ENCODE assay signal across 9 cellular contexts in genomic region chr17:74296548-74296936, GRCh38. TPM values are rescaled to one million over a fixed set of nuclear protein-coding genes. Genes with fewer than 3 reads are reported as not detected.
DNase-seq lines count a peak whose midpoint lies in the region; ATAC-seq, FAIRE-seq and TF ChIP-seq lines count a peak whose summit lies in the region.
"Had no signal": no experiment of that assay in that cellular context is flagged by ENCODE, and none has a peak within 500 bp of the region (broad histone marks: within the 10 kb centered on the region; RNA-seq: fewer than 3 reads in every experiment).

No MANE protein-coding gene starts in this region.

- peak overlapping the region in 1 of 7 donors; percentile 1 for H3K27ac Mint-ChIP-seq in CD14-positive monocyte
- H3K27ac Mint-ChIP-seq: memory B cell had no signal

- H3K36me3 ChIP-seq in NT2/D1 (ENCODE audit: insufficient read depth, insufficient read length, low read length) = no peaks in the 10 kb centered on the region
- H3K36me3 ChIP-seq in body of pancreas (replicated peaks in 1 of 2; ENCODE audit: insufficient read depth in 1 of 2, low read depth in 2 of 2) = no peaks in the 10 kb centered on the region
- no peaks in the 10 kb centered on the region for H3K36me3 ChIP-seq in keratinocyte (ENCODE audit: control insufficient read depth in 2 of 2, extremely low read depth in 1 of 2, insufficient read depth in 2 of 2, low read length in 2 of 2)
- no peaks in the 10 kb centered on the region for H3K36me3 ChIP-seq in testis (ENCODE audit: low read depth, missing control alignments)

- no peak overlapping the region for H3K9ac ChIP-seq in NT2/D1 (ENCODE audit: insufficient read length, low read depth)
- H3K9ac ChIP-seq in keratinocyte (ENCODE audit: control insufficient read depth, extremely low read depth, insufficient read depth, low read length) = no peak overlapping the region

- WGBS in body of pancreas, 2 donors = 0 to 2% methylated on average over 5 of the region's 5 CpGs
- WGBS in testis, 2 donors = 17% methylated on average over 5 of the region's 5 CpGs

- H3K4me2 ChIP-seq in keratinocyte (ENCODE audit: control insufficient read depth, extremely low read depth, insufficient read depth, low read depth, low read length) = no peak overlapping the region

- H3K4me3 Mint-ChIP-seq in CD14-positive monocyte = no peak overlapping the region
- H3K4me3 Mint-ChIP-seq: memory B cell had no signal

- ATAC-seq in body of pancreas = peak; percentile 75
- ATAC-seq in HG02840 (IDR thresholded peaks at IDR 0.05; ENCODE audit: low FRiP score, unreplicated experiment) = no peak

- DNase-seq in CD14-positive monocyte (ENCODE audit: low spot score) (no peak), GM19239 (ENCODE audit: insufficient read length, low spot score) (no peak), NT2/D1 (ENCODE audit: low read depth, low spot score) (peak; percentile 28), body of pancreas (peak; percentile 61 to 76 (median 70)), keratinocyte (ENCODE audit: low read depth, low spot score) (no peak), testis (peak; percentile 94), NCI-H187 (lab: John Stamatoyannopoulos, UW) (no peak)

- no peaks in the 10 kb centered on the region for H4K20me1 ChIP-seq in keratinocyte (ENCODE audit: control insufficient read depth, extremely low read depth, insufficient read depth, low read length)

- TF ChIP-seq CTCF in CD14-positive monocyte (IDR thresholded peaks at IDR 0.05) (peak; percentile 61), body of pancreas (IDR thresholded peaks at IDR 0.05) (peak; percentile 22 to 65 (median 61)), keratinocyte (optimal IDR thresholded peaks at IDR 0.05 in 1 of 3, IDR thresholded peaks at IDR 0.05 in 1 of 3, conservative IDR thresholded peaks at IDR 0.05 in 1 of 3; ENCODE audit: extremely low read depth in 1 of 3, insufficient read depth in 2 of 3, low read length in 3 of 3) (peak; percentile 55 to 64 (median 57)), testis (IDR thresholded peaks at IDR 0.05) (peak; percentile 50 to 71 (median 69))

- peaks cover 0 to 3% (median 0%) of the 10 kb centered on the region in 7 donors for H3K9me3 Mint-ChIP-seq in CD14-positive monocyte

- no peaks in the 10 kb centered on the region for H3K79me2 ChIP-seq in keratinocyte (ENCODE audit: control insufficient read depth, insufficient read depth, low read length)

- H3K27me3 ChIP-seq in NT2/D1 (ENCODE audit: insufficient read depth, insufficient read length) (no peaks in the 10 kb centered on the region), body of pancreas (no peaks in the 10 kb centered on the region), keratinocyte (ENCODE audit: control insufficient read depth, extremely low read depth, insufficient read depth, low read length) (no peaks in the 10 kb centered on the region), testis (no peaks in the 10 kb centered on the region)

- dilution Hi-C loops in keratinocyte (cut with MboI; ENCODE audit: extremely low pct_ligation_motif_present, low sequenced_read_pairs) = no loop called here

- H3K9me1 ChIP-seq in keratinocyte (ENCODE audit: control insufficient read depth, extremely low read depth, insufficient read depth, low read length) = no peaks in the 10 kb centered on the region

- peaks cover 3% of the 10 kb centered on the region for H3K4me1 Mint-ChIP-seq in CD14-positive monocyte

- no peak overlapping the region for H3K27ac ChIP-seq in body of pancreas
- H3K27ac ChIP-seq in keratinocyte (ENCODE audit: control insufficient read depth, insufficient read depth, low read length) = no peak overlapping the region
- H3K27ac ChIP-seq in testis = peak overlapping the region; percentile 2 to 24

- no peak for TF ChIP-seq POLR2A in body of pancreas (IDR thresholded peaks at IDR 0.05)
- no peak for TF ChIP-seq POLR2A in testis (IDR thresholded peaks at IDR 0.05)

- H3K4me1 ChIP-seq in NT2/D1 (ENCODE audit: insufficient read depth, insufficient read length) = no peaks in the 10 kb centered on the region
- H3K4me1 ChIP-seq in body of pancreas = peaks cover 8% of the 10 kb centered on the region
- H3K4me1 ChIP-seq in keratinocyte (ENCODE audit: control insufficient read depth, extremely low read depth, insufficient read depth, low read length) = peaks cover 16% of the 10 kb centered on the region
- H3K4me1 ChIP-seq in testis = peaks cover 13% of the 10 kb centered on the region

- H3K4me3 ChIP-seq in NT2/D1 (ENCODE audit: insufficient read length, low read depth) (no peak overlapping the region), body of pancreas (no peak overlapping the region), keratinocyte (ENCODE audit: control insufficient read depth in 2 of 3, extremely low read depth in 1 of 3, insufficient read depth in 2 of 3, low read depth in 1 of 3, low read length in 3 of 3) (no peak overlapping the region), testis (no peak overlapping the region)

- peaks cover 1 to 19% (median 8%) of the 10 kb centered on the region in 3 donors for H3K27me3 Mint-ChIP-seq in CD14-positive monocyte (ENCODE audit: low read depth in 3 of 3)

- H2AFZ ChIP-seq in keratinocyte (ENCODE audit: control insufficient read depth, low read length) = no peak overlapping the region

- peak; percentile 33 for FAIRE-seq in GM19239 (lab: Jason Lieb, UNC)
- peak; percentile 41 for FAIRE-seq in keratinocyte (lab: Jason Lieb, UNC)

- intact Hi-C loops in CD14-positive monocyte (cut with micrococcal nuclease) = loop anchor here (5.0 kb wide), 1 partner anchor 84 kb away; the partner anchor contains the start of gene TTYH2 (in 2 of the 2)
- intact Hi-C loops in body of pancreas (cut with DNase I) = no loop called here
- intact Hi-C loops in testis (cut with DNase I; ENCODE audit: low total_unique reads) = loop anchor here (5.0 kb wide), 1 partner anchor 84 kb away; the partner anchor contains the start of gene TTYH2

- no peaks in the 10 kb centered on the region for H3K9me3 ChIP-seq in NT2/D1 (ENCODE audit: insufficient read depth, low read length)
- H3K9me3 ChIP-seq in body of pancreas = no peaks in the 10 kb centered on the region
- H3K9me3 ChIP-seq in keratinocyte (ENCODE audit: control insufficient read depth, low read depth, low read length) = no peaks in the 10 kb centered on the region
- H3K9me3 ChIP-seq in testis = no peaks in the 10 kb centered on the region

- no peaks in the 10 kb centered on the region for H3K36me3 Mint-ChIP-seq in CD14-positive monocyte

RNA-seq across cellular contexts. Expression of gene DNAI2, which starts 22.5 kb away (rescaled TPM):
- polyA plus RNA-seq in CD14-positive monocyte (not detected), keratinocyte (not detected in 3 replicates), testis (ENCODE audit: insufficient read depth, low read depth, low replicate concordance) (80.5 TPM)
- total RNA-seq in body of pancreas (not detected), testis (10 to 100 TPM; 19.6 to 26.9 TPM)
- not detected for polyA plus RNA-seq in keratinocyte (2011; ENCODE audit: low read depth)
- not detected in 2 replicates for polyA plus RNA-seq in keratinocyte (2011; cell fraction: cytosol; rRNA removed)
- polyA plus RNA-seq in keratinocyte (2011; cell fraction: nucleus; rRNA removed) = not detected in 2 replicates
- not detected in 2 replicates for polyA plus RNA-seq in keratinocyte (2012; ENCODE audit: low replicate concordance)
- not detected in 3 replicates for polyA minus RNA-seq in keratinocyte
- polyA minus RNA-seq in keratinocyte (2011; cell fraction: cytosol; rRNA and poly(A)+ RNA removed) = not detected
- polyA minus RNA-seq in keratinocyte (2011; cell fraction: nucleus; rRNA and poly(A)+ RNA removed) = not detected in 2 replicates

RNA-seq across cellular contexts. Expression of gene KIF19, which starts 29.5 kb away (rescaled TPM):
- not detected for polyA plus RNA-seq in CD14-positive monocyte
- total RNA-seq in body of pancreas = 1 to 10 TPM; 2.3 to 3.3 TPM
- not detected in 3 replicates for polyA plus RNA-seq in keratinocyte
- not detected for polyA plus RNA-seq in keratinocyte (2011; ENCODE audit: low read depth)
- polyA plus RNA-seq in keratinocyte (2011; cell fraction: cytosol; rRNA removed) = not detected in 2 replicates
- polyA plus RNA-seq in keratinocyte (2011; cell fraction: nucleus; rRNA removed) = not detected in 2 replicates
- polyA plus RNA-seq in keratinocyte (2012; ENCODE audit: low replicate concordance) = not detected in 2 replicates
- polyA minus RNA-seq in keratinocyte = not detected in 3 replicates
- polyA minus RNA-seq in keratinocyte (2011; cell fraction: cytosol; rRNA and poly(A)+ RNA removed) = not detected
- polyA minus RNA-seq in keratinocyte (2011; cell fraction: nucleus; rRNA and poly(A)+ RNA removed) = not detected in 2 replicates
- 1 to 10 TPM; 3.0 to 3.3 TPM for total RNA-seq in testis
- polyA plus RNA-seq in testis (ENCODE audit: insufficient read depth, low read depth, low replicate concordance) = 2.0 TPM

Comparison
In these comparisons a context has a peak if more than half of its experiments do, and no peak if none do; other contexts are left out.
1. DNase-seq: peak in NT2/D1 (single experiment), body of pancreas (4 of 4) and testis (single experiment); none in CD14-positive monocyte (single experiment), GM19239 (single experiment), keratinocyte (single experiment) and NCI-H187 (0 of 2).
2. H3K27ac ChIP-seq: peak in testis (2 of 2); none in body of pancreas (0 of 4) and keratinocyte (single experiment).
3. RNA of gene DNAI2, which starts 22.5 kb away (polyA plus RNA-seq): 80.5 TPM in testis (single experiment); not detected in CD14-positive monocyte and not detected in keratinocyte; every median in the first group is over 10 times any median in the second.
4. Peak in every context shown above with its lines, with median percentiles within 50 percentile points of each other: CTCF ChIP-seq.